Comparison of ENCODE assay signal across 8 cellular contexts in the genomic region with DNA sequence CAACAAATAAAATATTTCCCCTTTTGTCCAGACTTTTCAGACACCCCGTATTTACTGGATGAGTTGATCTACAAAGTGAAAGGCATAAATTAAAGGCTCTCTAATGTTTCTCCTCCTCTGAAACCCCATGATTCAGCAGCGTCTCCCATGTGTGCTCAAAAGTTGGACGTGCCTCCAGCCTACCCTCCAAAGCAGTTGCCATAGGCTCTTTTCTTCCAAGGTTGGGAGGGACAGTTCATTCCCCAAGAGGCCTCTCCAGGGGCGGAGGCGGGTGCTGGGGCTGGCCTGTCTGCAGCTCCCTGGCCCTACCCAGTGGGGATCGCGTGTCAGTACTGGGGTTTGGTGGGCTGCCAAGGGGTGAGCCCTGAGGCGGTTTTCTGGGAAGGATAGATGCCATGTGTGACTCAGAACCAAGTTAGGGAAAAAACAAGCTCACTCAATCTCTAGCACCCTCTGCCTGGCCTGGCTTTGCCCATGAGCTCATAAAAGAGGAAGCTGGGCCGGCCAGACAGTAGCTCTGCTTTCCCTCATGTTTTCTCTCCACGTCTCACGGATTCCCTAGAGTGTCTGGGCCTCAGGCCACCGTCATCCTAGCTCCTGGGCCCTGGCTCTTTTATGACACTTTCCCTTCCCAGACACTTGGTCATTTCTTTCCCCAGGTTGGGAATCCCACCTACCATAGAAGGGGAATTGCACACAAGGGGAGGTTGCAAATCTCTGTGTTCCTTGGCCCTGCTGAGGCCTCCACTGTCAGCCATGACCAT. TPM values are rescaled to one million over a fixed set of nuclear protein-coding genes. Genes with fewer than 3 reads are reported as not detected.
A peak's percentile ranks its signal among the peaks of the same experiment; 100 is the strongest.
DNase-seq lines count a peak whose midpoint lies in the region; ATAC-seq, FAIRE-seq and TF ChIP-seq lines count a peak whose summit lies in the region.
"Had no signal": no experiment of that assay in that cellular context is flagged by ENCODE, and none has a peak within 500 bp of the region (broad histone marks: within the 10 kb centered on the region; RNA-seq: fewer than 3 reads in every experiment).

No MANE protein-coding gene starts in this region.

- peak in 3 of 4 donors; percentile 41 to 68 (median 42) for ATAC-seq in pancreas
- no peak for ATAC-seq in activated CD8-positive, alpha-beta T cell treated with anti-CD3 and anti-CD28 coated beads for 36 hours
- no peak for ATAC-seq in GM21526 (IDR thresholded peaks at IDR 0.05; ENCODE audit: low FRiP score, unreplicated experiment)

- CTCF ChIA-PET in activated CD8-positive, alpha-beta T cell treated with anti-CD3 and anti-CD28 coated beads for 36 hours (lab: Charles Lee), result interaction anchor here (1.1 to 1.8 kb wide), 3 partner anchors 21 to 78 kb away, joined by 4 to 6 read pairs (median 5); no protein-coding TSS in a partner anchor

- peak overlapping the region; percentile 14 to 96 (median 84) for H3K27ac ChIP-seq in pancreas
- H3K27ac ChIP-seq: VCaP had no signal

- DNase-seq in HPDE6-E6E7 (ENCODE audit: extremely low spot score) (peak; percentile 93), SW480 (ENCODE audit: low spot score) (peak; percentile 96), fibroblast of villous mesenchyme (ENCODE audit: low read depth) (peak; percentile 100), pancreas (peak; percentile 54 to 86 (median 78))
- no peak for DNase-seq in stimulated activated CD4-positive, alpha-beta T cell treated with anti-CD3 and anti-CD28 coated beads, Interleukin-15, amount 100 ng/mL, for 24 hours
- DNase-seq in activated CD8-positive, alpha-beta T cell treated with anti-CD3 and anti-CD28 coated beads for 36 hours, result no peak

- H3K9me3 ChIP-seq in pancreas, result no peaks in the 10 kb centered on the region

- no peaks in the 10 kb centered on the region for H3K36me3 Mint-ChIP-seq in activated CD8-positive, alpha-beta T cell treated with anti-CD3 and anti-CD28 coated beads for 36 hours (ENCODE audit: low read depth)

- H3K27me3 Mint-ChIP-seq in activated CD8-positive, alpha-beta T cell treated with anti-CD3 and anti-CD28 coated beads for 36 hours, result no peaks in the 10 kb centered on the region

- no peak for FAIRE-seq in pancreas (lab: Jason Lieb, UNC)

- no peaks in the 10 kb centered on the region for H3K36me3 ChIP-seq in pancreas

- H3K4me1 Mint-ChIP-seq in activated CD8-positive, alpha-beta T cell treated with anti-CD3 and anti-CD28 coated beads for 36 hours (ENCODE audit: low read depth), result peaks cover 34% of the 10 kb centered on the region

- H3K4me1 ChIP-seq in pancreas, result peaks cover 35 to 47% (median 40%) of the 10 kb centered on the region in 3 donors

- H3K9me3 Mint-ChIP-seq in activated CD8-positive, alpha-beta T cell treated with anti-CD3 and anti-CD28 coated beads for 36 hours, result no peaks in the 10 kb centered on the region

- intact Hi-C loops in pancreas (cut with DNase I), result no loop called here
- intact Hi-C loops in activated CD8-positive, alpha-beta T cell treated with anti-CD3 and anti-CD28 coated beads for 36 hours (cut with micrococcal nuclease), result no loop called here

- no peak overlapping the region for H3K4me3 Mint-ChIP-seq in activated CD8-positive, alpha-beta T cell treated with anti-CD3 and anti-CD28 coated beads for 36 hours

- H3K27ac Mint-ChIP-seq in activated CD8-positive, alpha-beta T cell treated with anti-CD3 and anti-CD28 coated beads for 36 hours, result no peak overlapping the region

- TF ChIP-seq CTCF in fibroblast of villous mesenchyme (IDR thresholded peaks at IDR 0.05; ENCODE audit: insufficient read depth, low read depth, low read length), result no peak
- no peak for TF ChIP-seq CTCF in pancreas (IDR thresholded peaks at IDR 0.05)
- no peak for TF ChIP-seq CTCF in activated CD8-positive, alpha-beta T cell treated with anti-CD3 and anti-CD28 coated beads for 36 hours (IDR thresholded peaks at IDR 0.05)

- POLR2A ChIA-PET in activated CD8-positive, alpha-beta T cell treated with anti-CD3 and anti-CD28 coated beads for 36 hours (lab: Charles Lee), result interaction anchor here (1.6 to 2.5 kb wide), 2 partner anchors 11 to 16 kb away, joined by 6 to 9 read pairs; no protein-coding TSS in a partner anchor

- no peak overlapping the region for H3K4me3 ChIP-seq in fibroblast of villous mesenchyme (ENCODE audit: low read depth, low read length)
- no peak overlapping the region for H3K4me3 ChIP-seq in pancreas

- no peaks in the 10 kb centered on the region for H3K27me3 ChIP-seq in pancreas

- 66 to 70% methylated on average over 12 of the region's 12 CpGs for WGBS in pancreas, 2 donors

RNA-seq across cellular contexts. Expression of a gene that starts 8.0 kb away (rescaled TPM):
- total RNA-seq in fibroblast of villous mesenchyme (132 and 187 TPM in 2 replicates), pancreas (10 to 100 TPM; 23.0 to 87.5 (median 41.3) TPM)
- 100 to 1,000 TPM in 1 of 2 donors, 10 to 100 TPM in 1; 99.4 to 174 TPM for polyA plus RNA-seq in pancreas
- total RNA-seq in activated CD8-positive, alpha-beta T cell treated with anti-CD3 and anti-CD28 coated beads for 36 hours, result 100 to 1,000 TPM; 375 to 386 TPM

RNA-seq across cellular contexts. Expression of a gene that starts 9.9 kb away (rescaled TPM):
- total RNA-seq in fibroblast of villous mesenchyme (107 and 119 TPM in 2 replicates), pancreas (10 to 100 TPM; 45.7 to 92.2 (median 51.3) TPM)
- polyA plus RNA-seq in pancreas, result 100 to 1,000 TPM; 123 to 151 TPM
- 100 to 1,000 TPM; 135 TPM for total RNA-seq in activated CD8-positive, alpha-beta T cell treated with anti-CD3 and anti-CD28 coated beads for 36 hours

RNA-seq across cellular contexts. Expression of a gene that starts 32.2 kb away (rescaled TPM):
- total RNA-seq in fibroblast of villous mesenchyme (590 and 713 TPM in 2 replicates), pancreas (100 to 1,000 TPM in 4 of 6 donors, 10 to 100 TPM in 2; 66.1 to 171 (median 116) TPM)
- polyA plus RNA-seq in pancreas, result 100 to 1,000 TPM in 1 of 2 donors, 10 to 100 TPM in 1; 67.9 to 111 TPM
- total RNA-seq in activated CD8-positive, alpha-beta T cell treated with anti-CD3 and anti-CD28 coated beads for 36 hours, result 1,000 to 10,000 TPM; 1,556 to 1,579 TPM

RNA-seq across cellular contexts. Expression of a gene that starts 35.3 kb away (rescaled TPM):
- total RNA-seq in fibroblast of villous mesenchyme (3.2 and 4.7 TPM in 2 replicates), pancreas (10 to 100 TPM; 12.3 to 18.7 (median 13.5) TPM)
- 10 to 100 TPM; 18.9 to 28.0 TPM for polyA plus RNA-seq in pancreas
- total RNA-seq in activated CD8-positive, alpha-beta T cell treated with anti-CD3 and anti-CD28 coated beads for 36 hours, result 10 to 100 TPM; 80.4 to 90.7 TPM

Comparison
In these comparisons a context has a peak if more than half of its experiments do, and no peak if none do; other contexts are left out.
1. DNase-seq: peak in HPDE6-E6E7 (single experiment), SW480 (single experiment), fibroblast of villous mesenchyme (single experiment) and pancreas (6 of 6); none in stimulated activated CD4-positive, alpha-beta T cell treated with anti-CD3 and anti-CD28 coated beads, Interleukin-15, amount 100 ng/mL, for 24 hours (single experiment) and activated CD8-positive, alpha-beta T cell treated with anti-CD3 and anti-CD28 coated beads for 36 hours (single experiment).
2. ATAC-seq: peak in pancreas (3 of 4); none in activated CD8-positive, alpha-beta T cell treated with anti-CD3 and anti-CD28 coated beads for 36 hours (single experiment) and GM21526 (single experiment).